In genomic region chr17:42632949-42633444, GRCh38 we compare ENCODE assay signal across 1 cellular context.
TF ChIP-seq lines count a peak whose summit lies in the region.

No MANE protein-coding gene starts in this region.

TF ChIP-seq in GM12891, 5 proteins besides CTCF, POLR2A, EP300 and RAD21:
- TF ChIP-seq POLR2AphosphoS5 (IDR thresholded peaks at IDR 0.05; ENCODE audit: low read depth, low read length) (no peak), SPI1 (IDR thresholded peaks at IDR 0.05; ENCODE audit: low read depth, low read length) (no peak)
